In genomic region chr6:157432861-157433260, GRCh38 we compare ENCODE assay signal across 35 cellular contexts.
"Had no signal": no experiment of that assay in that cellular context is flagged by ENCODE, and none has a peak within 500 bp of the region (broad histone marks: within the 10 kb centered on the region; RNA-seq: fewer than 3 reads in every experiment).

No MANE protein-coding gene starts in this region.

- H3K27me3 Mint-ChIP-seq: dendritic cell treated with granulocyte-macrophage colony-stimulating factor and Interleukin-4, amounts not matched to agents 40 ng/mL and 50 ng/mL, for 4 days had no signal

- H3K27ac Mint-ChIP-seq: activated naive CD4-positive, alpha-beta T cell treated with anti-CD3 and anti-CD28 coated beads, Interleukin-2, amount 10 ng/mL, durations not matched to agents 7 days and 5 days; activated naive CD8-positive, alpha-beta T cell treated with anti-CD3 and anti-CD28 coated beads, Interleukin-2, amount 10 ng/mL, durations not matched to agents 7 days and 5 days; dendritic cell treated with granulocyte-macrophage colony-stimulating factor and Interleukin-4, amounts not matched to agents 40 ng/mL and 50 ng/mL, for 4 days; naive thymus-derived CD8-positive, alpha-beta T cell; T-helper 1 cell treated with Interleukin-12 subunit alpha and Interleukin-12 subunit beta and Interleukin-4 antibody, amounts not matched to agents 30 μg/mL and 1 μg/mL, for 36 hours had no signal

- H3K9me3 ChIP-seq: esophagus squamous epithelium, lower lobe of right lung, pancreas, thoracic aorta, vagina had no signal

- H3K4me1 Mint-ChIP-seq: activated naive CD8-positive, alpha-beta T cell treated with anti-CD3 and anti-CD28 coated beads, Interleukin-2, amount 10 ng/mL, durations not matched to agents 7 days and 5 days had no signal

- ATAC-seq: activated CD4-positive, CD25-positive, alpha-beta regulatory T cell treated with anti-CD3 and anti-CD28 coated beads, Interleukin-2, amount 50 U/mL, for 24 hours; lower lobe of right lung; naive thymus-derived CD8-positive, alpha-beta T cell; sciatic nerve; stimulated activated naive CD8-positive, alpha-beta T cell treated with anti-CD3 and anti-CD28 coated beads, Interleukin-15, Interleukin-2, amounts not matched to agents 100 U/mL and 50 U/mL, for 24 hours had no signal

- H3K36me3 ChIP-seq: brain microvascular endothelial cell, esophagus squamous epithelium, lower lobe of right lung, pancreas, thoracic aorta, vagina, WERI-Rb-1 had no signal

- H3K4me3 Mint-ChIP-seq: activated naive CD4-positive, alpha-beta T cell treated with anti-CD3 and anti-CD28 coated beads, Interleukin-2, amount 10 ng/mL, durations not matched to agents 7 days and 5 days; activated naive CD8-positive, alpha-beta T cell treated with anti-CD3 and anti-CD28 coated beads, Interleukin-2, amount 10 ng/mL, durations not matched to agents 7 days and 5 days; dendritic cell treated with granulocyte-macrophage colony-stimulating factor and Interleukin-4, amounts not matched to agents 40 ng/mL and 50 ng/mL, for 4 days; naive thymus-derived CD8-positive, alpha-beta T cell; neural crest cell; T-helper 1 cell treated with Interleukin-12 subunit alpha and Interleukin-12 subunit beta and Interleukin-4 antibody, amounts not matched to agents 30 μg/mL and 1 μg/mL, for 36 hours had no signal

- H3K9me3 Mint-ChIP-seq: activated naive CD4-positive, alpha-beta T cell treated with anti-CD3 and anti-CD28 coated beads, Interleukin-2, amount 10 ng/mL, durations not matched to agents 7 days and 5 days; activated naive CD8-positive, alpha-beta T cell treated with anti-CD3 and anti-CD28 coated beads, Interleukin-2, amount 10 ng/mL, durations not matched to agents 7 days and 5 days; dendritic cell treated with granulocyte-macrophage colony-stimulating factor and Interleukin-4, amounts not matched to agents 40 ng/mL and 50 ng/mL, for 4 days; naive thymus-derived CD8-positive, alpha-beta T cell; neural crest cell; T-helper 1 cell treated with Interleukin-12 subunit alpha and Interleukin-12 subunit beta and Interleukin-4 antibody, amounts not matched to agents 30 μg/mL and 1 μg/mL, for 36 hours had no signal

- H3K27me3 ChIP-seq: brain microvascular endothelial cell, esophagus squamous epithelium, hepatocyte, pancreas, vagina had no signal

- H3K4me3 ChIP-seq: esophagus squamous epithelium, hepatocyte, lower lobe of right lung, pancreas, skin epidermis, thoracic aorta, vagina had no signal

- DNase-seq: activated CD4-positive, alpha-beta T cell treated with anti-CD3 and anti-CD28 coated beads for 48 hours; activated CD4-positive, alpha-beta T cell treated with anti-CD3 and anti-CD28 coated beads, Interleukin-2, amount 50 U/mL, for 48 hours; activated CD8-positive, alpha-beta memory T cell treated with anti-CD3 and anti-CD28 coated beads, Interleukin-2, amount 50 U/mL, for 4 hours; activated gamma-delta T cell; activated naive CD4-positive, alpha-beta T cell treated with anti-CD3 and anti-CD28 coated beads, Interleukin-2, amount 10 ng/mL, durations not matched to agents 7 days and 5 days; activated naive CD8-positive, alpha-beta T cell treated with anti-CD3 and anti-CD28 coated beads, Interleukin-2, amount 10 ng/mL, durations not matched to agents 7 days and 5 days; activated T-cell treated with anti-CD3 and anti-CD28 coated beads, Interleukin-2, amount 50 U/mL, for 1 hour; brain microvascular endothelial cell; effector CD4-positive, alpha-beta T cell; esophagus squamous epithelium; foreskin melanocyte; islet precursor cell; left colon; lower lobe of right lung; mesenchymal stem cell; naive thymus-derived CD8-positive, alpha-beta T cell; pancreas; stimulated activated CD4-positive, alpha-beta T cell treated with anti-CD3 and anti-CD28 coated beads, Interleukin-12 subunit alpha, Interleukin-12 subunit beta, amount 100 ng/mL, for 4 hours; stimulated activated CD4-positive, alpha-beta T cell treated with anti-CD3 and anti-CD28 coated beads, Interleukin-4, amount 100 ng/mL, for 1 hour; stimulated activated naive CD8-positive, alpha-beta T cell treated with anti-CD3 and anti-CD28 coated beads, Interleukin-15, Interleukin-2, amounts not matched to agents 100 U/mL and 50 U/mL, for 24 hours; SW 1271; T-helper 9 cell; trophoblast cell had no signal

- H3K27ac ChIP-seq: brain microvascular endothelial cell, esophagus squamous epithelium, lower lobe of right lung, skin epidermis, thoracic aorta, vagina had no signal

- FAIRE-seq: astrocyte, pancreas, TTC549 had no signal

- H3K36me3 Mint-ChIP-seq: activated naive CD4-positive, alpha-beta T cell treated with anti-CD3 and anti-CD28 coated beads, Interleukin-2, amount 10 ng/mL, durations not matched to agents 7 days and 5 days; naive thymus-derived CD8-positive, alpha-beta T cell had no signal
